16 cellular contexts compared by ENCODE assay signal in genomic region chr7:24392774-24393173, GRCh38.
A peak's percentile ranks its signal among the peaks of the same experiment; 100 is the strongest.
DNase-seq lines count a peak whose midpoint lies in the region; TF ChIP-seq lines count a peak whose summit lies in the region.
"Had no signal": no experiment of that assay in that cellular context is flagged by ENCODE, and none has a peak within 500 bp of the region (broad histone marks: within the 10 kb centered on the region; RNA-seq: fewer than 3 reads in every experiment).

No MANE protein-coding gene starts in this region.

- H2BK20ac ChIP-seq in H9 (ENCODE audit: low read depth, low read length, poor library complexity, severe bottlenecking): no peak overlapping the region

- TF ChIP-seq CTCF in H9 (conservative IDR thresholded peaks at IDR 0.05): no peak

- H3K4me2 ChIP-seq in H9 (ENCODE audit: insufficient read depth, insufficient read length, low read length): peak overlapping the region; percentile 7
- H3K4me2 ChIP-seq in mesendoderm (ENCODE audit: low read length): no peak overlapping the region
- H3K4me2 ChIP-seq: A549 had no signal

- H4K5ac ChIP-seq in H9 (ENCODE audit: insufficient read length, low read depth, low read length) (no peak overlapping the region), mesendoderm (ENCODE audit: low read length) (no peak overlapping the region)

- no peaks in the 10 kb centered on the region for H3K27me3 Mint-ChIP-seq in H9 (ENCODE audit: low read depth)

- no peak overlapping the region for H3K4me3 Mint-ChIP-seq in H9
- H3K4me3 Mint-ChIP-seq: CD4-positive, alpha-beta memory T cell had no signal

- no peak overlapping the region for H4K91ac ChIP-seq in H9 (ENCODE audit: insufficient read length, low read depth, low read length)

- H3K56ac ChIP-seq in H9 (ENCODE audit: insufficient read length, low read depth, low read length): no peak overlapping the region
- H3K56ac ChIP-seq in mesendoderm (ENCODE audit: low read length): peak overlapping the region; percentile 83

- H3T11ph ChIP-seq in H9 (ENCODE audit: low read length): no peak overlapping the region

- H3K4me1 Mint-ChIP-seq in H9: peaks cover 33 to 39% of the 10 kb centered on the region in 2 experiments
- H3K4me1 Mint-ChIP-seq: CD4-positive, alpha-beta memory T cell had no signal

- H3K36me3 ChIP-seq in HUES64 (ENCODE audit: insufficient read depth, low read length) (no peaks in the 10 kb centered on the region), iPS-15b (ENCODE audit: control insufficient read depth, insufficient read depth, low read length) (no peaks in the 10 kb centered on the region), mesendoderm (ENCODE audit: control insufficient read depth, insufficient read depth, low read length) (no peaks in the 10 kb centered on the region)
- H3K36me3 ChIP-seq: BE2C, HAP-1 had no signal

- H3K27me3 ChIP-seq in H9 (ENCODE audit: insufficient read depth, low read length): no peaks in the 10 kb centered on the region
- H3K27me3 ChIP-seq in HUES64 (ENCODE audit: insufficient read depth, low read length): no peaks in the 10 kb centered on the region
- no peaks in the 10 kb centered on the region for H3K27me3 ChIP-seq in iPS-15b (ENCODE audit: control insufficient read depth, insufficient read depth, low read length)
- H3K27me3 ChIP-seq in mesendoderm (ENCODE audit: insufficient read depth, low read length, poor library complexity): no peaks in the 10 kb centered on the region
- H3K27me3 ChIP-seq: BE2C had no signal

- H3K23me2 ChIP-seq in H9 (ENCODE audit: insufficient read length, low read depth, low read length, poor library complexity, severe bottlenecking): no peaks in the 10 kb centered on the region

- no peaks in the 10 kb centered on the region for H3K9me3 ChIP-seq in H9 (ENCODE audit: control insufficient read depth, low read depth, low read length)
- no peaks in the 10 kb centered on the region for H3K9me3 ChIP-seq in HUES64 (ENCODE audit: insufficient read depth, low read depth, low read length)
- no peaks in the 10 kb centered on the region for H3K9me3 ChIP-seq in iPS-15b (ENCODE audit: control insufficient read depth, insufficient read depth, low read length)
- H3K9me3 ChIP-seq: A549, BE2C, HAP-1 had no signal

- H3K27ac Mint-ChIP-seq in H9: peak overlapping the region in 2 of 3 experiments; percentile 22 to 64; a peak in 2 of 7 replicates
- H3K27ac Mint-ChIP-seq: CD4-positive, alpha-beta memory T cell had no signal

- H3K23ac ChIP-seq in H9 (ENCODE audit: insufficient read length, low read depth, low read length) (no peak overlapping the region), mesendoderm (ENCODE audit: low read length) (no peak overlapping the region)

- no peak for DNase-seq in H9
- no peak for DNase-seq in mesendoderm
- no peak for DNase-seq in NCI-H2227 treated with DMSO at 0.1 percent for 48 hours (lab: John Stamatoyannopoulos, UW)
- DNase-seq in NCI-H82 treated with DMSO at 0.1 percent for 48 hours (lab: John Stamatoyannopoulos, UW; ENCODE audit: unreplicated experiment): no peak
- no peak for DNase-seq in DMS79 (lab: John Stamatoyannopoulos, UW)
- DNase-seq: BE2C; CD4-positive, alpha-beta memory T cell; GM23248; IMR-90; KBM-7 had no signal

- no peak overlapping the region for H2BK12ac ChIP-seq in H9 (ENCODE audit: insufficient read length, low read depth, low read length)

- H4K20me1 ChIP-seq in H9 (ENCODE audit: control insufficient read depth, insufficient read depth, insufficient read length): no peaks in the 10 kb centered on the region

- no peak overlapping the region for H3K14ac ChIP-seq in H9 (ENCODE audit: insufficient read depth, low read length)

- H3K36me3 Mint-ChIP-seq in H9 (ENCODE audit: insufficient read depth in 1 of 3, low read depth in 3 of 3): peaks cover 0 to 9% (median 4%) of the 10 kb centered on the region in 3 experiments; a peak in 4 of 7 replicates
- H3K36me3 Mint-ChIP-seq: CD4-positive, alpha-beta memory T cell had no signal

- H3K79me2 ChIP-seq in H9 (ENCODE audit: insufficient read depth, low read length) (peaks cover 17% of the 10 kb centered on the region; the same call in 1 of the 2 replicates), mesendoderm (ENCODE audit: control insufficient read depth, insufficient read depth, low read length) (no peaks in the 10 kb centered on the region)

- H3K4me3 ChIP-seq in HUES64 (ENCODE audit: low read length) (no peak overlapping the region), iPS-15b (ENCODE audit: low read depth, low read length) (peak overlapping the region; percentile 16), mesendoderm (ENCODE audit: low read length) (no peak overlapping the region)
- H3K4me3 ChIP-seq: A549, GM12878, GM23248, HAP-1 had no signal

- H3K9ac ChIP-seq in H9 (ENCODE audit: extremely low read depth, insufficient read length, low read length) (no peak overlapping the region), HUES64 (ENCODE audit: low read depth, low read length) (no peak overlapping the region), iPS-15b (ENCODE audit: low read depth, low read length) (peak overlapping the region; percentile 27), mesendoderm (ENCODE audit: low read length) (peak overlapping the region; percentile 17)
- H3K9ac ChIP-seq: GM23248 had no signal

- H2AK5ac ChIP-seq in H9 (ENCODE audit: insufficient read length, low read length) (no peak overlapping the region), mesendoderm (ENCODE audit: low read length) (no peak overlapping the region)

- no peak overlapping the region for H2BK5ac ChIP-seq in H9 (ENCODE audit: insufficient read length, low read length)
- no peak overlapping the region for H2BK5ac ChIP-seq in mesendoderm (ENCODE audit: low read length)

- H3K4ac ChIP-seq in H9 (ENCODE audit: low read depth, low read length) (no peak overlapping the region), mesendoderm (ENCODE audit: low read depth, low read length) (peak overlapping the region; percentile 84)

- no peak overlapping the region for H4K8ac ChIP-seq in H9 (replicated peaks; ENCODE audit: insufficient read length, low read depth, low read length)
- H4K8ac ChIP-seq in mesendoderm (ENCODE audit: low read depth, low read length): peak overlapping the region; percentile 56

- no peak overlapping the region for H2AFZ ChIP-seq in H9 (ENCODE audit: low read length)
- H2AFZ ChIP-seq: GM23248 had no signal

- H2BK15ac ChIP-seq in H9 (ENCODE audit: low read depth, low read length) (no peak overlapping the region), mesendoderm (replicated peaks; ENCODE audit: low read depth) (no peak overlapping the region)

- H2BK120ac ChIP-seq in H9 (ENCODE audit: low read depth, low read length, poor library complexity, severe bottlenecking): no peak overlapping the region
- H2BK120ac ChIP-seq in mesendoderm (ENCODE audit: low read depth, low read length): peak overlapping the region; percentile 65

- no peaks in the 10 kb centered on the region for H3K9me3 Mint-ChIP-seq in H9

- H3K18ac ChIP-seq in H9 (ENCODE audit: insufficient read length, low read depth, low read length) (no peak overlapping the region), mesendoderm (ENCODE audit: low read length) (peak overlapping the region; percentile 88)

- H3K4me1 ChIP-seq in H9 (ENCODE audit: insufficient read depth, low read length) (peaks cover 23% of the 10 kb centered on the region), HUES64 (ENCODE audit: insufficient read depth, low read length) (peaks cover 41% of the 10 kb centered on the region), iPS-15b (ENCODE audit: control insufficient read depth, insufficient read depth, low read length) (peaks cover 35% of the 10 kb centered on the region), mesendoderm (ENCODE audit: control insufficient read depth, low read depth, low read length) (peaks cover 8% of the 10 kb centered on the region)
- H3K4me1 ChIP-seq: A549, BE2C, HAP-1 had no signal

- H3K79me1 ChIP-seq in H9 (ENCODE audit: insufficient read depth, low read depth, low read length, poor library complexity, severe bottlenecking): peaks cover 8% of the 10 kb centered on the region
- no peaks in the 10 kb centered on the region for H3K79me1 ChIP-seq in mesendoderm (ENCODE audit: low read length)

- H3K27ac ChIP-seq in H9 (ENCODE audit: insufficient read length, low read depth, low read length) (no peak overlapping the region), HUES64 (ENCODE audit: low read depth, low read length) (peak overlapping the region; percentile 56; the same call in 1 of the 2 replicates), mesendoderm (ENCODE audit: low read depth, low read length) (no peak overlapping the region)
- H3K27ac ChIP-seq: A549, C4-2B, GM23248 had no signal

- no CpG with 5 or more reads among the region's 1 CpG for WGBS in H9 (ENCODE audit: extremely low coverage, insufficient read length, low lambda C conversion rate)
- 25% methylated on average over 1 of the region's 1 CpG for WGBS in HUES64
- no CpG with 5 or more reads among the region's 1 CpG for WGBS in mesendoderm (ENCODE audit: extremely low coverage, insufficient coverage, low lambda C conversion rate)

Comparison
In these comparisons a context has a peak if more than half of its experiments do, and no peak if none do; other contexts are left out.
1. H3K9ac ChIP-seq: peak in iPS-15b (single experiment) and mesendoderm (single experiment); none in H9 (single experiment) and HUES64 (single experiment).